8 cellular contexts compared by ENCODE assay signal in the genomic region with DNA sequence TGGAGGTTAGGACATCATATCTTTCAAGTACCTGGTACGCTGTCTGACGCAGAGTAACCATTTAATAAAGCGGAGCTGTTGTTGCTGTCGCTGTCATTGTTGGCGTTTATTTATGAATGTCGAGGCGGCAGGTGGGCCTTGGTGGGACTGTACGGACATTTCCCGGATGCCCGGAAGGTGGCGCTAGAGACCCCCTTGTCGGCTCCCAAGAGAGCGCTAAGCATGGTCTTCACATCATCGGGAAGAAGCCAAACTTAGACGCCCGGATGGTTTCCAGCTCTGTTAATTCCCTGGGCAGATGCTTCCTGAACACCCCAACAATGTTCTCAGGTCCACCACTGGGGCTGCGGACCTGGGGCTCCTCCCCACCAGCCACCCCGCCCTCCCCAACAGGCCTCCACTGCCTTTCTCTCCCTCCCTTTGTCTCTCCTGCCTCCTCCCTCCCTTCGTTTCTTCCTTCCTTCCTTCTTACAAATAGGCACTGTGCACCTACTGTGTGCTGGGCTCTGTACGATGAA. TPM values are rescaled to one million over a fixed set of nuclear protein-coding genes. Genes with fewer than 3 reads are reported as not detected.
DNase-seq lines count a peak whose midpoint lies in the region; ATAC-seq and TF ChIP-seq lines count a peak whose summit lies in the region.

No MANE protein-coding gene starts in this region.

- peak; percentile 50 for DNase-seq in COLO829 (ENCODE audit: low spot score)
- DNase-seq in HFFc6 = peak; percentile 83
- DNase-seq in NCI-H510A treated with DMSO at 0.1 percent for 48 hours (lab: John Stamatoyannopoulos, UW) = peak; percentile 68
- peak; percentile 88 for DNase-seq in activated CD8-positive, alpha-beta T cell treated with anti-CD3 and anti-CD28 coated beads for 36 hours
- DNase-seq in effector CD4-positive, alpha-beta T cell = peak; percentile 81
- peak; percentile 92 to 93 for DNase-seq in lung microvascular endothelial cell (ENCODE audit: low read depth in 2 of 2)
- peak; percentile 80 for DNase-seq in stimulated activated CD8-positive, alpha-beta memory T cell treated with anti-CD3 and anti-CD28 coated beads, Interleukin-12 subunit alpha, Interleukin-12 subunit beta, amount 100 ng/mL, for 1 hour (ENCODE audit: low read depth)

- H3K4me1 Mint-ChIP-seq in HFFc6 (ENCODE audit: low read depth) = peaks cover 35% of the 10 kb centered on the region
- H3K4me1 Mint-ChIP-seq in activated CD8-positive, alpha-beta T cell treated with anti-CD3 and anti-CD28 coated beads for 36 hours (ENCODE audit: low read depth) = peaks cover 7% of the 10 kb centered on the region

- CTCF ChIA-PET in activated CD8-positive, alpha-beta T cell treated with anti-CD3 and anti-CD28 coated beads for 36 hours (lab: Charles Lee) = interaction anchor here (0.6 to 5.4 kb wide), 33 partner anchors 8 to 422 kb away, joined by 3 to 105 read pairs (median 4); a partner anchor contains a TSS

- H3K27ac Mint-ChIP-seq in HFFc6 = peak overlapping the region; percentile 84
- H3K27ac Mint-ChIP-seq in activated CD8-positive, alpha-beta T cell treated with anti-CD3 and anti-CD28 coated beads for 36 hours = no peak overlapping the region

- no peaks in the 10 kb centered on the region for H3K9me3 Mint-ChIP-seq in HFFc6
- H3K9me3 Mint-ChIP-seq in activated CD8-positive, alpha-beta T cell treated with anti-CD3 and anti-CD28 coated beads for 36 hours = no peaks in the 10 kb centered on the region

- peak; percentile 80 for ATAC-seq in activated CD8-positive, alpha-beta T cell treated with anti-CD3 and anti-CD28 coated beads for 36 hours
- no peak for ATAC-seq in GM18520 (IDR thresholded peaks at IDR 0.05; ENCODE audit: unreplicated experiment)

- no peaks in the 10 kb centered on the region for H3K36me3 Mint-ChIP-seq in HFFc6 (ENCODE audit: low read depth)
- H3K36me3 Mint-ChIP-seq in activated CD8-positive, alpha-beta T cell treated with anti-CD3 and anti-CD28 coated beads for 36 hours (ENCODE audit: low read depth) = no peaks in the 10 kb centered on the region

- TF ChIP-seq CTCF in HFFc6 (IDR thresholded peaks at IDR 0.05) = peak; percentile 96
- TF ChIP-seq CTCF in activated CD8-positive, alpha-beta T cell treated with anti-CD3 and anti-CD28 coated beads for 36 hours (IDR thresholded peaks at IDR 0.05) = peak; percentile 75

- H3K27me3 Mint-ChIP-seq in HFFc6 (ENCODE audit: insufficient read depth) = no peaks in the 10 kb centered on the region; the same call in 1 of the 2 replicates
- H3K27me3 Mint-ChIP-seq in activated CD8-positive, alpha-beta T cell treated with anti-CD3 and anti-CD28 coated beads for 36 hours = no peaks in the 10 kb centered on the region

- intact Hi-C loops in activated CD8-positive, alpha-beta T cell treated with anti-CD3 and anti-CD28 coated beads for 36 hours (cut with micrococcal nuclease) = loop anchor here (1.0 to 10.0 kb wide), 3 partner anchors 55 to 215 kb away; a partner anchor contains a TSS

- peak overlapping the region; percentile 59 for H3K4me3 Mint-ChIP-seq in HFFc6
- no peak overlapping the region for H3K4me3 Mint-ChIP-seq in activated CD8-positive, alpha-beta T cell treated with anti-CD3 and anti-CD28 coated beads for 36 hours

- POLR2A ChIA-PET in activated CD8-positive, alpha-beta T cell treated with anti-CD3 and anti-CD28 coated beads for 36 hours (lab: Charles Lee) = interaction anchor here (1.0 to 1.2 kb wide), 3 partner anchors 54 to 234 kb away, joined by 3 to 5 read pairs (median 3); a partner anchor contains a TSS

RNA-seq across cellular contexts. Expression of a gene that starts 54.1 kb away (rescaled TPM):
- total RNA-seq in HFFc6 (2021; fragmentation: NEBNext Ultra II Directional; extraction: Animal tissue kit (Norgen Biotek cat#: 25700)) = 100 to 1,000 TPM; 213 to 319 (median 307) TPM
- total RNA-seq in activated CD8-positive, alpha-beta T cell treated with anti-CD3 and anti-CD28 coated beads for 36 hours = 10 to 100 TPM; 16.6 to 17.9 TPM
- 81.3 and 357 TPM in 2 replicates for total RNA-seq in lung microvascular endothelial cell
